In genomic region chr17:74842599-74843351, GRCh38 we compare ENCODE assay signal across 1 cellular context.
TF ChIP-seq lines count a peak whose summit lies in the region.

No MANE protein-coding gene starts in this region.

TF ChIP-seq in IMR-90, 13 proteins besides CTCF, POLR2A, EP300 and RAD21:
- TF ChIP-seq MAZ (IDR thresholded peaks at IDR 0.05; ENCODE audit: borderline replicate concordance, low read depth, low read length) (peak; percentile 48; the same call in 1 of the 2 replicates), SMC3 (IDR thresholded peaks at IDR 0.05; ENCODE audit: low read depth, low read length) (peak; percentile 4; the same call in 1 of the 2 replicates), RCOR1 (IDR thresholded peaks at IDR 0.05; ENCODE audit: insufficient replicate concordance, low read length) (no peak)
